Comparison of ENCODE assay signal across 9 cellular contexts in the genomic region with DNA sequence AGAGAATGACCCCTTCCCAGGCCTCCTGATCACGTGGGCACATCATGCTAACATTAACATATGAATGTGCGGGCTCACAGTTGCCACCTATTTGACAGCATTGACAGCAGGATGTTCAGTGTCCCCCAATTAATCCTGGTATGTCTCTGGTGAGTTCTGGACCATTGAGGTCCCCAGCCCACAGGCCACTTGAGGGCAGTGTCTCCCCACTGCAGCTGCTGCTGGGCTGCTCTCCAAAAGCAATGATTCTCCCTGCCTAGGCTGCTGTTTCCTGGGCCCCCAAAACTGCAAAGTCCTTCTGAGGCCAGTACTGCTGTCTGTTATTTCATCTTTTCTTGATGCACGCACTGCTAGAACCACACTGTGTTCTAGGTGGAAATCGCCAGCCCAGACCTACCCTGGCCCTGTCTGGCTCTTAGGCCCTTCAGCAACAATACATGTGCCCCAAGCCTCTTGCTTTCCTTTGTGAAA. TPM values are rescaled to one million over a fixed set of nuclear protein-coding genes. Genes with fewer than 3 reads are reported as not detected.
DNase-seq lines count a peak whose midpoint lies in the region; ATAC-seq and TF ChIP-seq lines count a peak whose summit lies in the region.
"Had no signal": no experiment of that assay in that cellular context is flagged by ENCODE, and none has a peak within 500 bp of the region (broad histone marks: within the 10 kb centered on the region; RNA-seq: fewer than 3 reads in every experiment).

No MANE protein-coding gene starts in this region.

- DNase-seq in NCI-H2196 treated with DMSO at 0.1 percent for 48 hours (lab: John Stamatoyannopoulos, UW; ENCODE audit: unreplicated experiment) = peak; percentile 3
- no peak for DNase-seq in NCI-H2196 (lab: John Stamatoyannopoulos, UW; ENCODE audit: unreplicated experiment)
- DNase-seq in NCI-H345 (lab: John Stamatoyannopoulos, UW) = peak; percentile 59
- peak in 9 of 10 donors; percentile 36 to 76 (median 56) for DNase-seq in dorsolateral prefrontal cortex
- DNase-seq in mucosa of descending colon = peak in 2 of 3 donors; percentile 50 to 53
- no peak for DNase-seq in cortex of kidney (lab: John Stamatoyannopoulos, UW)

- H3K27ac ChIP-seq in dorsolateral prefrontal cortex = no peak overlapping the region

- peak in 55 of 56 donors; percentile 9 to 75 (median 56) for TF ChIP-seq CTCF in dorsolateral prefrontal cortex (IDR thresholded peaks at IDR 0.05 in 54 of 56, conservative IDR thresholded peaks at IDR 0.05 in 2 of 56; ENCODE audit: low read depth in 1 of 56, partially characterized antibody in 56 of 56)
- TF ChIP-seq CTCF in mucosa of descending colon (IDR thresholded peaks at IDR 0.05) = peak; percentile 25

- H3K4me1 ChIP-seq in mucosa of descending colon (ENCODE audit: low read depth) = no peaks in the 10 kb centered on the region

- no peaks in the 10 kb centered on the region for H3K9me3 ChIP-seq in mucosa of descending colon

- H3K27me3 ChIP-seq in dorsolateral prefrontal cortex = no peaks in the 10 kb centered on the region

- H3K4me3 ChIP-seq in dorsolateral prefrontal cortex (no peak overlapping the region), mucosa of descending colon (no peak overlapping the region)

- intact Hi-C loops in dorsolateral prefrontal cortex (cut with DNase I) (no loop called here), mucosa of descending colon (cut with DNase I, micrococcal nuclease) (loop anchor here in 1 of 2 donors (2.0 kb wide), 1 partner anchor 278 kb away; no protein-coding TSS in a partner anchor)

- ATAC-seq in mucosa of descending colon = peak; percentile 48
- ATAC-seq in HG03378 (IDR thresholded peaks at IDR 0.05; ENCODE audit: unreplicated experiment) = no peak
- ATAC-seq in GM21447 (IDR thresholded peaks at IDR 0.05; ENCODE audit: unreplicated experiment) = no peak

- no peaks in the 10 kb centered on the region for H3K36me3 ChIP-seq in mucosa of descending colon (ENCODE audit: low read depth)

RNA-seq across cellular contexts. Expression of gene MAPK4, which starts 52.7 kb away (rescaled TPM):
- total RNA-seq in dorsolateral prefrontal cortex = 100 to 1,000 TPM in 7 of 120 experiments, 10 to 100 TPM in 113; 33.4 to 154 (median 63.3) TPM
- total RNA-seq in mucosa of descending colon = 1 to 10 TPM in 1 of 3 donors, under 1 TPM in 2; 0.41 to 9.9 (median 0.43) TPM
- total RNA-seq: T-helper 2 cell treated with Interferon-gamma antibody and Interleukin-4, amounts not matched to agents 100 ng/mL and 5 ng/mL, for 36 hours had no signal

Comparison
In these comparisons a context has a peak if more than half of its experiments do, and no peak if none do; other contexts are left out.
1. DNase-seq: peak in NCI-H2196 treated with DMSO at 0.1 percent for 48 hours (single experiment), NCI-H345 (single experiment), dorsolateral prefrontal cortex (9 of 10) and mucosa of descending colon (2 of 3); none in NCI-H2196 (single experiment) and cortex of kidney (single experiment).